In the genomic region with DNA sequence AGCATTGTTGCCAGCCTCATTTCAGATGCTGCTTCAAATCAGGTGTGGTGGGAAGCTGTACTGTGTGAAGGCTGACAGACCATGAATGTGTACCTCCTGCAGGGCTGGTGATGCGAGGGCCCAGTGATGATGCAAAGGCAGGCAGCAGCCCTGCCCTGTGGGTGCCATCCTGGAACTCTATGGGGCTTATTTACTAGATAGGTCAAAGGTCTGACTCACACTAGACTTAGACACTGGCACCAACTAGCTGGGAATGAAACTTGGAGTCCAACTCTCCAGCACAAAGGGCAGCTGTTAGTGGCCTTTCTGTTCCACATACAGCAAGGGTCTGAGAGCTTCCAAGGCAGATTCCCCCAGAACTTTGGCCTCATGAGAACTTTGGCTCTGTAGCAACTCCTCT, we compare ENCODE assay signal across 19 cellular contexts.
DNase-seq lines count a peak whose midpoint lies in the region; ATAC-seq, FAIRE-seq and TF ChIP-seq lines count a peak whose summit lies in the region.
"Had no signal": no experiment of that assay in that cellular context is flagged by ENCODE, and none has a peak within 500 bp of the region (broad histone marks: within the 10 kb centered on the region; RNA-seq: fewer than 3 reads in every experiment).

No MANE protein-coding gene starts in this region.

- H3K27ac Mint-ChIP-seq in activated naive CD8-positive, alpha-beta T cell treated with anti-CD3 and anti-CD28 coated beads, Interleukin-2, amount 50 U/mL, for 24 hours, result no peak overlapping the region
- no peak overlapping the region for H3K27ac Mint-ChIP-seq in activated naive CD8-positive, alpha-beta T cell treated with anti-CD3 and anti-CD28 coated beads for 36 hours
- H3K27ac Mint-ChIP-seq in progenitor cell of endocrine pancreas, result peak overlapping the region; percentile 15
- H3K27ac Mint-ChIP-seq: CD8-positive, alpha-beta memory T cell; GM23338 had no signal

- no peak for TF ChIP-seq POLR2A in erythroblast (IDR thresholded peaks at IDR 0.05; ENCODE audit: low read length)

- no peak for FAIRE-seq in urothelium cell line (lab: Jason Lieb, UNC)
- FAIRE-seq: A204.1, G401.6 had no signal

- peaks cover 5% of the 10 kb centered on the region for H3K4me1 Mint-ChIP-seq in activated naive CD8-positive, alpha-beta T cell treated with anti-CD3 and anti-CD28 coated beads, Interleukin-2, amount 50 U/mL, for 24 hours
- no peaks in the 10 kb centered on the region for H3K4me1 Mint-ChIP-seq in activated naive CD8-positive, alpha-beta T cell treated with anti-CD3 and anti-CD28 coated beads for 36 hours
- H3K4me1 Mint-ChIP-seq in progenitor cell of endocrine pancreas (ENCODE audit: low read depth), result no peaks in the 10 kb centered on the region
- H3K4me1 Mint-ChIP-seq: CD8-positive, alpha-beta memory T cell; GM23338 had no signal

- peaks cover 7% of the 10 kb centered on the region for H3K9me3 Mint-ChIP-seq in activated naive CD8-positive, alpha-beta T cell treated with anti-CD3 and anti-CD28 coated beads, Interleukin-2, amount 50 U/mL, for 24 hours
- peaks cover 3% of the 10 kb centered on the region for H3K9me3 Mint-ChIP-seq in activated naive CD8-positive, alpha-beta T cell treated with anti-CD3 and anti-CD28 coated beads for 36 hours
- H3K9me3 Mint-ChIP-seq in progenitor cell of endocrine pancreas (ENCODE audit: low read depth), result peaks cover 5% of the 10 kb centered on the region

- ATAC-seq in activated naive CD8-positive, alpha-beta T cell treated with anti-CD3 and anti-CD28 coated beads, Interleukin-2, amount 50 U/mL, for 24 hours, result peak; percentile 33
- ATAC-seq: GM23338, Right ventricle myocardium inferior had no signal

- no peak overlapping the region for H3K4me3 Mint-ChIP-seq in activated naive CD8-positive, alpha-beta T cell treated with anti-CD3 and anti-CD28 coated beads, Interleukin-2, amount 50 U/mL, for 24 hours
- no peak overlapping the region for H3K4me3 Mint-ChIP-seq in activated naive CD8-positive, alpha-beta T cell treated with anti-CD3 and anti-CD28 coated beads for 36 hours
- no peak overlapping the region for H3K4me3 Mint-ChIP-seq in progenitor cell of endocrine pancreas (ENCODE audit: low read depth)
- H3K4me3 Mint-ChIP-seq: CD8-positive, alpha-beta memory T cell; GM23338 had no signal

- H3K27me3 Mint-ChIP-seq in activated naive CD8-positive, alpha-beta T cell treated with anti-CD3 and anti-CD28 coated beads, Interleukin-2, amount 50 U/mL, for 24 hours, result peaks cover 3% of the 10 kb centered on the region
- no peaks in the 10 kb centered on the region for H3K27me3 Mint-ChIP-seq in activated naive CD8-positive, alpha-beta T cell treated with anti-CD3 and anti-CD28 coated beads for 36 hours
- peaks cover 9% of the 10 kb centered on the region for H3K27me3 Mint-ChIP-seq in progenitor cell of endocrine pancreas

- no peak for DNase-seq in activated naive CD8-positive, alpha-beta T cell treated with anti-CD3 and anti-CD28 coated beads, Interleukin-2, amount 50 U/mL, for 24 hours
- DNase-seq in activated naive CD8-positive, alpha-beta T cell treated with anti-CD3 and anti-CD28 coated beads for 36 hours, result no peak
- DNase-seq in kidney tubule cell (ENCODE audit: low spot score) (peak; percentile 37), progenitor cell of endocrine pancreas (ENCODE audit: low spot score, unreplicated experiment) (no peak), urothelium cell line (ENCODE audit: low spot score) (no peak), D341Med (ENCODE audit: low spot score) (no peak), erythroblast (lab: John Stamatoyannopoulos, UW) (no peak)
- no peak for DNase-seq in stimulated activated CD4-positive, alpha-beta T cell treated with anti-CD3 and anti-CD28 coated beads, Interleukin-2, amount 100 ng/mL, for 24 hours
- DNase-seq: CD8-positive, alpha-beta memory T cell; DMS79 treated with DMSO at 0.1 percent for 48 hours; KBM-7; NCI-H1436; NCI-H2029 treated with DMSO at 0.1 percent for 48 hours; NCI-H510A; NCI-H774 had no signal

- no peak for TF ChIP-seq CTCF in progenitor cell of endocrine pancreas (IDR thresholded peaks at IDR 0.05; ENCODE audit: unreplicated experiment)

- peaks cover 22% of the 10 kb centered on the region for H3K36me3 Mint-ChIP-seq in activated naive CD8-positive, alpha-beta T cell treated with anti-CD3 and anti-CD28 coated beads, Interleukin-2, amount 50 U/mL, for 24 hours (ENCODE audit: low read depth)
- peaks cover 5% of the 10 kb centered on the region for H3K36me3 Mint-ChIP-seq in activated naive CD8-positive, alpha-beta T cell treated with anti-CD3 and anti-CD28 coated beads for 36 hours
- H3K36me3 Mint-ChIP-seq in progenitor cell of endocrine pancreas (ENCODE audit: insufficient read depth), result peaks cover 17% of the 10 kb centered on the region
